ENCODE assay signal across 26 cellular contexts in genomic region chr10:97049670-97050069, GRCh38.
"Had no signal": no experiment of that assay in that cellular context is flagged by ENCODE, and none has a peak within 500 bp of the region (broad histone marks: within the 10 kb centered on the region; RNA-seq: fewer than 3 reads in every experiment).

No MANE protein-coding gene starts in this region.

- H3K36me3 Mint-ChIP-seq: activated naive CD4-positive, alpha-beta T cell treated with anti-CD3 and anti-CD28 coated beads, Interleukin-2, amount 10 ng/mL, durations not matched to agents 7 days and 5 days had no signal

- H3K27ac Mint-ChIP-seq: activated CD4-positive, alpha-beta memory T cell treated with anti-CD3 and anti-CD28 coated beads, Interleukin-2, amount 10 ng/mL, durations not matched to agents 7 days and 5 days; activated CD4-positive, alpha-beta T cell treated with anti-CD3 and anti-CD28 coated beads, Interleukin-2, amount 10 ng/mL, durations not matched to agents 7 days and 5 days; activated naive CD4-positive, alpha-beta T cell treated with anti-CD3 and anti-CD28 coated beads, Interleukin-2, amount 10 ng/mL, durations not matched to agents 7 days and 5 days; activated T-cell treated with anti-CD3 and anti-CD28 coated beads, Interleukin-2, amount 50 U/mL, for 24 hours; WTC11 had no signal

- H3K27ac ChIP-seq: brain microvascular endothelial cell, coronary artery, dorsolateral prefrontal cortex, gastroesophageal sphincter, hepatocyte, thoracic aorta had no signal

- H3K4me1 Mint-ChIP-seq: activated CD4-positive, alpha-beta memory T cell treated with anti-CD3 and anti-CD28 coated beads, Interleukin-2, amount 10 ng/mL, durations not matched to agents 7 days and 5 days; activated CD4-positive, alpha-beta T cell treated with anti-CD3 and anti-CD28 coated beads, Interleukin-2, amount 10 ng/mL, durations not matched to agents 7 days and 5 days; activated naive CD4-positive, alpha-beta T cell treated with anti-CD3 and anti-CD28 coated beads, Interleukin-2, amount 10 ng/mL, durations not matched to agents 7 days and 5 days; neural crest cell had no signal

- H3K36me3 ChIP-seq: brain microvascular endothelial cell, gastroesophageal sphincter, thoracic aorta had no signal

- ATAC-seq: gastroesophageal sphincter, left cardiac atrium, left ventricle myocardium superior, WTC11 had no signal

- H3K9me3 Mint-ChIP-seq: activated CD4-positive, alpha-beta T cell treated with anti-CD3 and anti-CD28 coated beads, Interleukin-2, amount 10 ng/mL, durations not matched to agents 7 days and 5 days; activated naive CD4-positive, alpha-beta T cell treated with anti-CD3 and anti-CD28 coated beads, Interleukin-2, amount 10 ng/mL, durations not matched to agents 7 days and 5 days had no signal

- H3K4me3 ChIP-seq: coronary artery, dorsolateral prefrontal cortex, gastroesophageal sphincter, hepatocyte, thoracic aorta had no signal

- H3K9me3 ChIP-seq: thoracic aorta had no signal

- H3K27me3 ChIP-seq: brain microvascular endothelial cell, dorsolateral prefrontal cortex, hepatocyte had no signal

- H3K4me1 ChIP-seq: gastroesophageal sphincter had no signal

- DNase-seq: activated CD4-positive, alpha-beta memory T cell treated with anti-CD3 and anti-CD28 coated beads, Interleukin-2, amount 10 ng/mL, durations not matched to agents 7 days and 5 days; activated CD4-positive, alpha-beta T cell treated with anti-CD3 and anti-CD28 coated beads for 1 hour; activated CD4-positive, alpha-beta T cell treated with anti-CD3 and anti-CD28 coated beads, Interleukin-2, amount 10 ng/mL, durations not matched to agents 7 days and 5 days; activated CD8-positive, alpha-beta memory T cell treated with anti-CD3 and anti-CD28 coated beads, Interleukin-2, amount 50 U/mL, for 48 hours; activated gamma-delta T cell; activated naive CD4-positive, alpha-beta T cell treated with anti-CD3 and anti-CD28 coated beads, Interleukin-2, amount 10 ng/mL, durations not matched to agents 7 days and 5 days; activated T-cell treated with anti-CD3 and anti-CD28 coated beads, Interleukin-2, amount 50 U/mL, for 24 hours; amniotic stem cell; brain microvascular endothelial cell; effector memory CD4-positive, alpha-beta T cell; islet precursor cell; left cardiac atrium; left ventricle myocardium superior; occipital lobe; right cardiac atrium; stimulated activated CD4-positive, alpha-beta T cell treated with anti-CD3 and anti-CD28 coated beads, Interleukin-2, amount 100 ng/mL, for 48 hours; stimulated activated naive CD4-positive, alpha-beta T cell treated with Interleukin-2 at 50 U/mL for 16 hours; T-helper 2 cell; trophoblast cell had no signal

- H3K4me3 Mint-ChIP-seq: activated CD4-positive, alpha-beta memory T cell treated with anti-CD3 and anti-CD28 coated beads, Interleukin-2, amount 10 ng/mL, durations not matched to agents 7 days and 5 days; activated CD4-positive, alpha-beta T cell treated with anti-CD3 and anti-CD28 coated beads, Interleukin-2, amount 10 ng/mL, durations not matched to agents 7 days and 5 days; activated naive CD4-positive, alpha-beta T cell treated with anti-CD3 and anti-CD28 coated beads, Interleukin-2, amount 10 ng/mL, durations not matched to agents 7 days and 5 days; activated T-cell treated with anti-CD3 and anti-CD28 coated beads, Interleukin-2, amount 50 U/mL, for 24 hours; neural crest cell; WTC11 had no signal
